ENCODE assay signal across 1 cellular context in the genomic region with DNA sequence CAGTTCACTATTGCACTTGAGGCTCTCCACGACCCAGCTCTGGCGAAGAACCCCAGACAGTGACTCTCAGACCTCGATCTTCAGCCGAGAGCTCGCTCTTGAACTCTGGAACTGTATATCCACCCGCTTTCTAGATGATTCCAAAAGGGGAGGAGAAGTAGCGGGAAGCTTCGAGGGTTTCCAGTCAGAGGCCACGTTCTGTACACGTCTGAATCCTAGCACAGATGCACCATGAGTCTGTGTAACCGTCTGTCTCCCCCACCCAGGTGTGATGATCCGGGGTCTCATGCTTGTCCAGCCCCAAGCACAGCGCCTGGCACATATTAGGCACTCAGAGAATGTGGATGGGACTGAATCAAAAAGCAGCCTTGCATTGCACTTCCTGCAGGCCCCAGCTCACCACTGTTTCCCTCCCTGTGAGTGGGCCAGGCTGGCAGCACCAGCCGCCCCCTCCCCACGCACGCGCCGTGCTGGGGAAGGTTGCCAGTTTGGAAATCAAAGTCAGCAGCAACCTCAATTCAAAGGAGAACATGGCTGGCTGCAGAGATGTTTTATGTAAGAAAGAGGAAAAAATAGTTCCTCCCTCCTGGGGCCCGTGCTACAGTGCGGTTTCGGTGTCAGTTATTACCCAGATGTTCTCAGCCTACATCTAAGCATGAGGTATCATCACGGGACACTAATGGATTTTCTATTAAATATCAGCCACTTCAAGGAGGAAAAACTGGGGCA.
A peak's percentile ranks its signal among the peaks of the same experiment; 100 is the strongest.
TF ChIP-seq lines count a peak whose summit lies in the region.

No MANE protein-coding gene starts in this region.

TF ChIP-seq in GM12878, 131 proteins besides CTCF, POLR2A, EP300 and RAD21:
- TF ChIP-seq NR2C2 (IDR thresholded peaks at IDR 0.05; ENCODE audit: borderline replicate concordance, control insufficient read depth, insufficient read length, low read depth) (no peak), NFXL1 (IDR thresholded peaks at IDR 0.05; ENCODE audit: borderline replicate concordance) (no peak), RUNX3 (IDR thresholded peaks at IDR 0.05; ENCODE audit: low read length) (peak; percentile 52), NFIC (IDR thresholded peaks at IDR 0.05; ENCODE audit: low read depth, low read length) (no peak), SREBF2 (IDR thresholded peaks at IDR 0.05; ENCODE audit: low read length) (no peak), BHLHE40 (IDR thresholded peaks at IDR 0.05; ENCODE audit: borderline replicate concordance in 1 of 2, low read depth in 2 of 2, low read length in 1 of 2) (peak in 1 of 2 experiments; percentile 63; a peak in 1 of 4 replicates), KLF5 (IDR thresholded peaks at IDR 0.05; ENCODE audit: partially characterized antibody) (no peak)
- TF ChIP-seq, protein P1, sequence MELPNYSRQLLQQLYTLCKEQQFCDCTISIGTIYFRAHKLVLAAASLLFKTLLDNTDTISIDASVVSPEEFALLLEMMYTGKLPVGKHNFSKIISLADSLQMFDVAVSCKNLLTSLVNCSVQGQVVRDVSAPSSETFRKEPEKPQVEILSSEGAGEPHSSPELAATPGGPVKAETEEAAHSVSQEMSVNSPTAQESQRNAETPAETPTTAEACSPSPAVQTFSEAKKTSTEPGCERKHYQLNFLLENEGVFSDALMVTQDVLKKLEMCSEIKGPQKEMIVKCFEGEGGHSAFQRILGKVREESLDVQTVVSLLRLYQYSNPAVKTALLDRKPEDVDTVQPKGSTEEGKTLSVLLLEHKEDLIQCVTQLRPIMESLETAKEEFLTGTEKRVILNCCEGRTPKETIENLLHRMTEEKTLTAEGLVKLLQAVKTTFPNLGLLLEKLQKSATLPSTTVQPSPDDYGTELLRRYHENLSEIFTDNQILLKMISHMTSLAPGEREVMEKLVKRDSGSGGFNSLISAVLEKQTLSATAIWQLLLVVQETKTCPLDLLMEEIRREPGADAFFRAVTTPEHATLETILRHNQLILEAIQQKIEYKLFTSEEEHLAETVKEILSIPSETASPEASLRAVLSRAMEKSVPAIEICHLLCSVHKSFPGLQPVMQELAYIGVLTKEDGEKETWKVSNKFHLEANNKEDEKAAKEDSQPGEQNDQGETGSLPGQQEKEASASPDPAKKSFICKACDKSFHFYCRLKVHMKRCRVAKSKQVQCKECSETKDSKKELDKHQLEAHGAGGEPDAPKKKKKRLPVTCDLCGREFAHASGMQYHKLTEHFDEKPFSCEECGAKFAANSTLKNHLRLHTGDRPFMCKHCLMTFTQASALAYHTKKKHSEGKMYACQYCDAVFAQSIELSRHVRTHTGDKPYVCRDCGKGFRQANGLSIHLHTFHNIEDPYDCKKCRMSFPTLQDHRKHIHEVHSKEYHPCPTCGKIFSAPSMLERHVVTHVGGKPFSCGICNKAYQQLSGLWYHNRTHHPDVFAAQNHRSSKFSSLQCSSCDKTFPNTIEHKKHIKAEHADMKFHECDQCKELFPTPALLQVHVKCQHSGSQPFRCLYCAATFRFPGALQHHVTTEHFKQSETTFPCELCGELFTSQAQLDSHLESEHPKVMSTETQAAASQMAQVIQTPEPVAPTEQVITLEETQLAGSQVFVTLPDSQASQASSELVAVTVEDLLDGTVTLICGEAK (IDR thresholded peaks at IDR 0.05; ENCODE audit: borderline replicate concordance) = no peak
- TF ChIP-seq, protein P2, sequence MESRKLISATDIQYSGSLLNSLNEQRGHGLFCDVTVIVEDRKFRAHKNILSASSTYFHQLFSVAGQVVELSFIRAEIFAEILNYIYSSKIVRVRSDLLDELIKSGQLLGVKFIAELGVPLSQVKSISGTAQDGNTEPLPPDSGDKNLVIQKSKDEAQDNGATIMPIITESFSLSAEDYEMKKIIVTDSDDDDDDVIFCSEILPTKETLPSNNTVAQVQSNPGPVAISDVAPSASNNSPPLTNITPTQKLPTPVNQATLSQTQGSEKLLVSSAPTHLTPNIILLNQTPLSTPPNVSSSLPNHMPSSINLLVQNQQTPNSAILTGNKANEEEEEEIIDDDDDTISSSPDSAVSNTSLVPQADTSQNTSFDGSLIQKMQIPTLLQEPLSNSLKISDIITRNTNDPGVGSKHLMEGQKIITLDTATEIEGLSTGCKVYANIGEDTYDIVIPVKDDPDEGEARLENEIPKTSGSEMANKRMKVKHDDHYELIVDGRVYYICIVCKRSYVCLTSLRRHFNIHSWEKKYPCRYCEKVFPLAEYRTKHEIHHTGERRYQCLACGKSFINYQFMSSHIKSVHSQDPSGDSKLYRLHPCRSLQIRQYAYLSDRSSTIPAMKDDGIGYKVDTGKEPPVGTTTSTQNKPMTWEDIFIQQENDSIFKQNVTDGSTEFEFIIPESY (IDR thresholded peaks at IDR 0.05) = no peak
